ENCODE assay signal across 24 cellular contexts in genomic region chr2:61623747-61624146, GRCh38.
"Had no signal": no experiment of that assay in that cellular context is flagged by ENCODE, and none has a peak within 500 bp of the region (broad histone marks: within the 10 kb centered on the region; RNA-seq: fewer than 3 reads in every experiment).

No MANE protein-coding gene starts in this region.

- H3K27me3 Mint-ChIP-seq: stimulated activated memory B cell treated with anti-CD40 and anti-IgM and Interleukin-4, amounts not matched to agents 10 μg/mL and 1 μg/mL and 100 μg/mL, for 72 hours; stimulated activated naive B cell treated with anti-CD40 and anti-IgM and Interleukin-4, amounts not matched to agents 10 μg/mL and 1 μg/mL and 100 μg/mL, for 72 hours; stimulated activated naive CD8-positive, alpha-beta T cell treated with anti-CD3 and anti-CD28 coated beads, Interleukin-15, amount 100 ng/mL, for 72 hours; stimulated activated naive CD8-positive, alpha-beta T cell treated with anti-CD3 and anti-CD28 coated beads, Interleukin-15, Interleukin-2, amounts not matched to agents 100 ng/mL and 50 ng/mL, for 24 hours; type B pancreatic cell had no signal

- DNase-seq: stimulated activated CD4-positive, alpha-beta T cell treated with anti-CD3 and anti-CD28 coated beads, Interleukin-2, amount 100 ng/mL, for 48 hours; stimulated activated CD4-positive, alpha-beta T cell treated with anti-CD3 and anti-CD28 coated beads, Interleukin-4, amount 100 ng/mL, for 1 hour; stimulated activated CD4-positive, alpha-beta T cell treated with anti-CD3 and anti-CD28 coated beads, Interleukin-4, amount 100 ng/mL, for 24 hours; stimulated activated CD4-positive, alpha-beta T cell treated with anti-CD3 and anti-CD28 coated beads, Interleukin-4, amount 100 ng/mL, for 4 hours; stimulated activated CD8-positive, alpha-beta memory T cell treated with anti-CD3 and anti-CD28 coated beads, Interleukin-4, amount 100 ng/mL, for 48 hours; stimulated activated naive B cell treated with anti-CD40 and anti-IgM and Interleukin-4, amounts not matched to agents 10 μg/mL and 1 μg/mL and 100 μg/mL, for 72 hours; stimulated activated naive CD4-positive, alpha-beta T cell; stimulated activated naive CD4-positive, alpha-beta T cell treated with Interleukin-2 at 50 U/mL for 16 hours; stimulated activated naive CD8-positive, alpha-beta T cell treated with anti-CD3 and anti-CD28 coated beads, Interleukin-15, amount 100 ng/mL, for 72 hours; stimulated activated naive CD8-positive, alpha-beta T cell treated with anti-CD3 and anti-CD28 coated beads, Interleukin-15, Interleukin-2, amounts not matched to agents 100 U/mL and 50 U/mL, for 24 hours; stomach; substantia nigra; testis; thyroid gland; tibial artery; transverse colon; trophoblast cell; upper lobe of left lung; upper lobe of right lung; uterus had no signal

- H3K27ac Mint-ChIP-seq: stimulated activated effector memory CD8-positive, alpha-beta T cell treated with anti-CD3 and anti-CD28 coated beads, Interleukin-12 subunit alpha, Interleukin-12 subunit beta, amount 100 ng/mL, for 72 hours; stimulated activated memory B cell treated with anti-CD40 and anti-IgM and Interleukin-4, amounts not matched to agents 10 μg/mL and 1 μg/mL and 100 μg/mL, for 72 hours; stimulated activated naive B cell treated with anti-CD40 and anti-IgM and Interleukin-4, amounts not matched to agents 10 μg/mL and 1 μg/mL and 100 μg/mL, for 72 hours; stimulated activated naive CD8-positive, alpha-beta T cell treated with anti-CD3 and anti-CD28 coated beads, Interleukin-15, amount 100 ng/mL, for 72 hours; stimulated activated naive CD8-positive, alpha-beta T cell treated with anti-CD3 and anti-CD28 coated beads, Interleukin-15, Interleukin-2, amounts not matched to agents 100 ng/mL and 50 ng/mL, for 24 hours; type B pancreatic cell had no signal

- H3K4me1 Mint-ChIP-seq: stimulated activated memory B cell treated with anti-CD40 and anti-IgM and Interleukin-4, amounts not matched to agents 10 μg/mL and 1 μg/mL and 100 μg/mL, for 72 hours; stimulated activated naive B cell treated with anti-CD40 and anti-IgM and Interleukin-4, amounts not matched to agents 10 μg/mL and 1 μg/mL and 100 μg/mL, for 72 hours had no signal

- H3K4me3 Mint-ChIP-seq: stimulated activated effector memory CD8-positive, alpha-beta T cell treated with anti-CD3 and anti-CD28 coated beads, Interleukin-12 subunit alpha, Interleukin-12 subunit beta, amount 100 ng/mL, for 72 hours; stimulated activated memory B cell treated with anti-CD40 and anti-IgM and Interleukin-4, amounts not matched to agents 10 μg/mL and 1 μg/mL and 100 μg/mL, for 72 hours; stimulated activated naive B cell treated with anti-CD40 and anti-IgM and Interleukin-4, amounts not matched to agents 10 μg/mL and 1 μg/mL and 100 μg/mL, for 72 hours; stimulated activated naive CD8-positive, alpha-beta T cell treated with anti-CD3 and anti-CD28 coated beads, Interleukin-15, amount 100 ng/mL, for 72 hours; stimulated activated naive CD8-positive, alpha-beta T cell treated with anti-CD3 and anti-CD28 coated beads, Interleukin-15, Interleukin-2, amounts not matched to agents 100 ng/mL and 50 ng/mL, for 24 hours; type B pancreatic cell had no signal

- H3K9me3 Mint-ChIP-seq: stimulated activated effector memory CD8-positive, alpha-beta T cell treated with anti-CD3 and anti-CD28 coated beads, Interleukin-12 subunit alpha, Interleukin-12 subunit beta, amount 100 ng/mL, for 72 hours; stimulated activated memory B cell treated with anti-CD40 and anti-IgM and Interleukin-4, amounts not matched to agents 10 μg/mL and 1 μg/mL and 100 μg/mL, for 72 hours; stimulated activated naive CD8-positive, alpha-beta T cell treated with anti-CD3 and anti-CD28 coated beads, Interleukin-15, amount 100 ng/mL, for 72 hours; stimulated activated naive CD8-positive, alpha-beta T cell treated with anti-CD3 and anti-CD28 coated beads, Interleukin-15, Interleukin-2, amounts not matched to agents 100 ng/mL and 50 ng/mL, for 24 hours; type B pancreatic cell had no signal

- H3K36me3 Mint-ChIP-seq: stimulated activated effector memory CD8-positive, alpha-beta T cell treated with anti-CD3 and anti-CD28 coated beads, Interleukin-12 subunit alpha, Interleukin-12 subunit beta, amount 100 ng/mL, for 72 hours; stimulated activated memory B cell treated with anti-CD40 and anti-IgM and Interleukin-4, amounts not matched to agents 10 μg/mL and 1 μg/mL and 100 μg/mL, for 72 hours; stimulated activated naive B cell treated with anti-CD40 and anti-IgM and Interleukin-4, amounts not matched to agents 10 μg/mL and 1 μg/mL and 100 μg/mL, for 72 hours; type B pancreatic cell had no signal

- ATAC-seq: stimulated activated effector memory CD8-positive, alpha-beta T cell treated with anti-CD3 and anti-CD28 coated beads, Interleukin-12 subunit alpha, Interleukin-12 subunit beta, amount 100 ng/mL, for 72 hours; stimulated activated memory B cell treated with anti-CD40 and anti-IgM and Interleukin-4, amounts not matched to agents 10 μg/mL and 1 μg/mL and 100 μg/mL, for 72 hours; stimulated activated naive B cell treated with anti-CD40 and anti-IgM and Interleukin-4, amounts not matched to agents 10 μg/mL and 1 μg/mL and 100 μg/mL, for 72 hours; stimulated activated naive CD8-positive, alpha-beta T cell treated with anti-CD3 and anti-CD28 coated beads, Interleukin-15, amount 100 ng/mL, for 72 hours; stimulated activated naive CD8-positive, alpha-beta T cell treated with anti-CD3 and anti-CD28 coated beads, Interleukin-15, Interleukin-2, amounts not matched to agents 100 U/mL and 50 U/mL, for 24 hours; upper lobe of right lung had no signal
